ENCODE assay signal across 30 cellular contexts in genomic region chr12:28158353-28158752, GRCh38.
"Had no signal": no experiment of that assay in that cellular context is flagged by ENCODE, and none has a peak within 500 bp of the region (broad histone marks: within the 10 kb centered on the region; RNA-seq: fewer than 3 reads in every experiment).

No MANE protein-coding gene starts in this region.

- H3K9me3 ChIP-seq: left ventricle myocardium inferior, pancreas, prostate gland, sigmoid colon, spleen, stomach, testis, thyroid gland, transverse colon, upper lobe of left lung, vagina had no signal

- H3K4me3 ChIP-seq: hepatocyte, left ventricle myocardium inferior, lung, pancreas, prostate gland, sigmoid colon, spleen, stomach, testis, thyroid gland, transverse colon, upper lobe of left lung, vagina had no signal

- H3K4me2 ChIP-seq: hepatocyte had no signal

- H2AFZ ChIP-seq: hepatocyte had no signal

- DNase-seq: islet precursor cell; left colon; left ventricle myocardium inferior; naive thymus-derived CD8-positive, alpha-beta T cell; nucleus accumbens; pancreas; posterior cingulate gyrus; retina; right cardiac atrium; sigmoid colon; small intestine; spleen; stimulated activated CD4-positive, alpha-beta T cell treated with anti-CD3 and anti-CD28 coated beads, Interleukin-1b, Interleukin-23, amount 100 ng/mL, for 48 hours; stimulated activated CD4-positive, alpha-beta T cell treated with anti-CD3 and anti-CD28 coated beads, Interleukin-2, amount 100 ng/mL, for 48 hours; stimulated activated CD4-positive, alpha-beta T cell treated with anti-CD3 and anti-CD28 coated beads, Interleukin-4, amount 100 ng/mL, for 4 hours; stimulated activated CD8-positive, alpha-beta memory T cell treated with anti-CD3 and anti-CD28 coated beads, Interleukin-4, amount 100 ng/mL, for 48 hours; stimulated activated naive B cell treated with anti-CD40 and anti-IgM and Interleukin-4, amounts not matched to agents 10 μg/mL and 1 μg/mL and 100 μg/mL, for 72 hours; stimulated activated naive CD8-positive, alpha-beta T cell treated with anti-CD3 and anti-CD28 coated beads, Interleukin-15, Interleukin-2, amounts not matched to agents 100 U/mL and 50 U/mL, for 24 hours; stomach; testis; thyroid gland; transverse colon; upper lobe of left lung had no signal

- H3K27ac ChIP-seq: hepatocyte, left ventricle myocardium inferior, pancreas, prostate gland, sigmoid colon, spleen, stomach, testis, thyroid gland, transverse colon, upper lobe of left lung, vagina had no signal

- H3K4me1 Mint-ChIP-seq: memory B cell; naive thymus-derived CD8-positive, alpha-beta T cell; stimulated activated naive B cell treated with anti-CD40 and anti-IgM and Interleukin-4, amounts not matched to agents 10 μg/mL and 1 μg/mL and 100 μg/mL, for 72 hours had no signal

- H3K27ac Mint-ChIP-seq: memory B cell; naive thymus-derived CD8-positive, alpha-beta T cell; nephron; stimulated activated naive B cell treated with anti-CD40 and anti-IgM and Interleukin-4, amounts not matched to agents 10 μg/mL and 1 μg/mL and 100 μg/mL, for 72 hours had no signal

- H3K36me3 ChIP-seq: left ventricle myocardium inferior, pancreas, prostate gland, sigmoid colon, spleen, stomach, thyroid gland, transverse colon, upper lobe of left lung, vagina had no signal

- H3K27me3 ChIP-seq: hepatocyte, pancreas, sigmoid colon, spleen, stomach, testis, thyroid gland, transverse colon, upper lobe of left lung, vagina had no signal

- H3K4me3 Mint-ChIP-seq: memory B cell; naive thymus-derived CD8-positive, alpha-beta T cell; nephron; neural crest cell; stimulated activated naive B cell treated with anti-CD40 and anti-IgM and Interleukin-4, amounts not matched to agents 10 μg/mL and 1 μg/mL and 100 μg/mL, for 72 hours had no signal

- H3K9me3 Mint-ChIP-seq: memory B cell; nephron; neural crest cell; stimulated activated naive B cell treated with anti-CD40 and anti-IgM and Interleukin-4, amounts not matched to agents 10 μg/mL and 1 μg/mL and 100 μg/mL, for 72 hours had no signal

- H3K79me2 ChIP-seq: hepatocyte had no signal

- H3K4me1 ChIP-seq: left ventricle myocardium inferior, prostate gland, sigmoid colon, spleen, stomach, testis, thyroid gland, transverse colon, upper lobe of left lung, vagina had no signal

- ATAC-seq: left colon; naive thymus-derived CD8-positive, alpha-beta T cell; pancreas; right cardiac atrium; stimulated activated naive B cell treated with anti-CD40 and anti-IgM and Interleukin-4, amounts not matched to agents 10 μg/mL and 1 μg/mL and 100 μg/mL, for 72 hours; stimulated activated naive CD8-positive, alpha-beta T cell treated with anti-CD3 and anti-CD28 coated beads, Interleukin-15, Interleukin-2, amounts not matched to agents 100 U/mL and 50 U/mL, for 24 hours had no signal

- H3K27me3 Mint-ChIP-seq: memory B cell; stimulated activated naive B cell treated with anti-CD40 and anti-IgM and Interleukin-4, amounts not matched to agents 10 μg/mL and 1 μg/mL and 100 μg/mL, for 72 hours had no signal
